ENCODE assay signal across 29 cellular contexts in genomic region chr18:45201029-45201428, GRCh38.
"Had no signal": no experiment of that assay in that cellular context is flagged by ENCODE, and none has a peak within 500 bp of the region (broad histone marks: within the 10 kb centered on the region; RNA-seq: fewer than 3 reads in every experiment).

No MANE protein-coding gene starts in this region.

- H3K4me3 Mint-ChIP-seq: activated CD4-positive, alpha-beta T cell treated with anti-CD3 and anti-CD28 coated beads, Interleukin-2, amount 10 ng/mL, durations not matched to agents 7 days and 5 days; activated naive CD4-positive, alpha-beta T cell treated with anti-CD3 and anti-CD28 coated beads, Interleukin-2, amount 10 ng/mL, durations not matched to agents 7 days and 5 days; activated naive CD8-positive, alpha-beta T cell treated with anti-CD3 and anti-CD28 coated beads, Interleukin-2, amount 10 ng/mL, durations not matched to agents 7 days and 5 days; activated T-cell treated with anti-CD3 and anti-CD28 coated beads, Interleukin-2, amount 50 U/mL, for 4 hours; activated T-helper 1 cell treated with anti-CD3 and anti-CD28 coated beads, Interleukin-12 subunit alpha, Interleukin-12 subunit beta, Interleukin-2, Interleukin-4 antibody, amounts not matched to agents 30 ng/mL and 10 ng/mL and 1 ng/mL, durations not matched to agents 14 hours and 24 hours and 36 hours; brain; central memory CD8-positive, alpha-beta T cell; dendritic cell treated with granulocyte-macrophage colony-stimulating factor and Interleukin-4, amounts not matched to agents 40 ng/mL and 50 ng/mL, for 4 days; effector memory CD8-positive, alpha-beta T cell; T-helper 17 cell; T-helper 2 cell treated with Interferon-gamma antibody and Interleukin-4, amounts not matched to agents 5 μg/mL and 100 μg/mL, for 36 hours had no signal

- H3K36me3 Mint-ChIP-seq: activated naive CD4-positive, alpha-beta T cell treated with anti-CD3 and anti-CD28 coated beads, Interleukin-2, amount 10 ng/mL, durations not matched to agents 7 days and 5 days; activated naive CD4-positive, alpha-beta T cell treated with anti-CD3 and anti-CD28 coated beads, Interleukin-2, amount 50 U/mL, for 72 hours; activated naive CD8-positive, alpha-beta T cell treated with anti-CD3 and anti-CD28 coated beads, Interleukin-2, amount 10 ng/mL, durations not matched to agents 7 days and 5 days had no signal

- DNase-seq: activated CD4-positive, alpha-beta T cell treated with anti-CD3 and anti-CD28 coated beads for 4 hours; activated CD4-positive, alpha-beta T cell treated with anti-CD3 and anti-CD28 coated beads, Interleukin-2, amount 10 ng/mL, durations not matched to agents 7 days and 5 days; activated CD4-positive, alpha-beta T cell treated with anti-CD3 and anti-CD28 coated beads, Interleukin-2, amount 50 U/mL, for 48 hours; activated CD4-positive, CD25-positive, alpha-beta regulatory T cell; activated CD4-positive, CD25-positive, alpha-beta regulatory T cell treated with anti-CD3 and anti-CD28 coated beads, Interleukin-2, amount 50 U/mL, for 72 hours; activated CD8-positive, alpha-beta memory T cell treated with anti-CD3 and anti-CD28 coated beads, Interleukin-2, amount 50 U/mL, for 48 hours; activated gamma-delta T cell; activated naive CD4-positive, alpha-beta T cell; activated naive CD4-positive, alpha-beta T cell treated with anti-CD3 and anti-CD28 coated beads, Interleukin-2, amount 10 ng/mL, durations not matched to agents 7 days and 5 days; activated naive CD8-positive, alpha-beta T cell treated with anti-CD3 and anti-CD28 coated beads, Interleukin-2, amount 10 ng/mL, durations not matched to agents 7 days and 5 days; activated T-cell treated with anti-CD3 and anti-CD28 coated beads for 4 hours; activated T-cell treated with anti-CD3 and anti-CD28 coated beads, Interleukin-2, amount 50 U/mL, for 4 hours; dorsolateral prefrontal cortex; effector CD4-positive, alpha-beta T cell; effector memory CD8-positive, alpha-beta T cell; erythroblast; foreskin keratinocyte; gastrocnemius medialis; glutamatergic neuron; heart left ventricle; T-helper 1 cell; T-helper 17 cell; T1000 had no signal

- H3K27me3 Mint-ChIP-seq: activated naive CD4-positive, alpha-beta T cell treated with anti-CD3 and anti-CD28 coated beads, Interleukin-2, amount 10 ng/mL, durations not matched to agents 7 days and 5 days; brain; dendritic cell treated with granulocyte-macrophage colony-stimulating factor and Interleukin-4, amounts not matched to agents 40 ng/mL and 50 ng/mL, for 4 days had no signal

- H3K9me3 Mint-ChIP-seq: activated CD4-positive, alpha-beta T cell treated with anti-CD3 and anti-CD28 coated beads, Interleukin-2, amount 10 ng/mL, durations not matched to agents 7 days and 5 days; activated naive CD4-positive, alpha-beta T cell treated with anti-CD3 and anti-CD28 coated beads, Interleukin-2, amount 10 ng/mL, durations not matched to agents 7 days and 5 days; activated naive CD8-positive, alpha-beta T cell treated with anti-CD3 and anti-CD28 coated beads, Interleukin-2, amount 10 ng/mL, durations not matched to agents 7 days and 5 days; activated T-cell treated with anti-CD3 and anti-CD28 coated beads, Interleukin-2, amount 50 U/mL, for 4 hours; activated T-helper 1 cell treated with anti-CD3 and anti-CD28 coated beads, Interleukin-12 subunit alpha, Interleukin-12 subunit beta, Interleukin-2, Interleukin-4 antibody, amounts not matched to agents 30 ng/mL and 10 ng/mL and 1 ng/mL, durations not matched to agents 14 hours and 24 hours and 36 hours; central memory CD8-positive, alpha-beta T cell; dendritic cell treated with granulocyte-macrophage colony-stimulating factor and Interleukin-4, amounts not matched to agents 40 ng/mL and 50 ng/mL, for 4 days; effector memory CD8-positive, alpha-beta T cell; T-helper 2 cell treated with Interferon-gamma antibody and Interleukin-4, amounts not matched to agents 5 μg/mL and 100 μg/mL, for 36 hours had no signal

- H3K4me1 Mint-ChIP-seq: activated CD4-positive, alpha-beta T cell treated with anti-CD3 and anti-CD28 coated beads, Interleukin-2, amount 10 ng/mL, durations not matched to agents 7 days and 5 days; activated naive CD4-positive, alpha-beta T cell treated with anti-CD3 and anti-CD28 coated beads, Interleukin-2, amount 10 ng/mL, durations not matched to agents 7 days and 5 days; activated naive CD8-positive, alpha-beta T cell treated with anti-CD3 and anti-CD28 coated beads, Interleukin-2, amount 10 ng/mL, durations not matched to agents 7 days and 5 days; central memory CD8-positive, alpha-beta T cell; T-helper 17 cell had no signal

- H3K27ac Mint-ChIP-seq: activated CD4-positive, alpha-beta T cell treated with anti-CD3 and anti-CD28 coated beads, Interleukin-2, amount 10 ng/mL, durations not matched to agents 7 days and 5 days; activated naive CD4-positive, alpha-beta T cell treated with anti-CD3 and anti-CD28 coated beads, Interleukin-2, amount 10 ng/mL, durations not matched to agents 7 days and 5 days; activated naive CD4-positive, alpha-beta T cell treated with anti-CD3 and anti-CD28 coated beads, Interleukin-2, amount 50 U/mL, for 72 hours; activated naive CD8-positive, alpha-beta T cell treated with anti-CD3 and anti-CD28 coated beads, Interleukin-2, amount 10 ng/mL, durations not matched to agents 7 days and 5 days; activated T-helper 1 cell treated with anti-CD3 and anti-CD28 coated beads, Interleukin-12 subunit alpha, Interleukin-12 subunit beta, Interleukin-2, Interleukin-4 antibody, amounts not matched to agents 30 ng/mL and 10 ng/mL and 1 ng/mL, durations not matched to agents 14 hours and 24 hours and 36 hours; brain; dendritic cell treated with granulocyte-macrophage colony-stimulating factor and Interleukin-4, amounts not matched to agents 40 ng/mL and 50 ng/mL, for 4 days; effector memory CD8-positive, alpha-beta T cell; T-helper 17 cell; T-helper 2 cell treated with Interferon-gamma antibody and Interleukin-4, amounts not matched to agents 5 μg/mL and 100 μg/mL, for 36 hours had no signal

- ATAC-seq: activated naive CD4-positive, alpha-beta T cell treated with anti-CD3 and anti-CD28 coated beads, Interleukin-2, amount 50 U/mL, for 72 hours; effector memory CD8-positive, alpha-beta T cell; foreskin keratinocyte; gastrocnemius medialis; heart left ventricle; T-helper 17 cell had no signal
